8 cellular contexts compared by ENCODE assay signal in genomic region chr5:120655828-120656435, GRCh38.
DNase-seq lines count a peak whose midpoint lies in the region; ATAC-seq and TF ChIP-seq lines count a peak whose summit lies in the region.

No MANE protein-coding gene starts in this region.

- DNase-seq in AG10803 (ENCODE audit: low read depth) (peak; percentile 6), Panc1 (ENCODE audit: low read depth, low spot score) (no peak), globus pallidus (ENCODE audit: low spot score) (peak; percentile 9), tibial nerve (ENCODE audit: low spot score in 2 of 2) (peak in 1 of 2 donors; percentile 38), T-helper 9 cell (no peak)
- DNase-seq in activated T-cell treated with anti-CD3 and anti-CD28 coated beads, Interleukin-2, amount 50 U/mL, for 1 hour: no peak

- POLR2A ChIA-PET in Panc1 (lab: Charles Lee): no interaction called here

- no TSS peak for BruUV-seq in Panc1 (replicated peaks; lab: Mats Ljungman, UMichigan)

- ATAC-seq in HG02973 (IDR thresholded peaks at IDR 0.05; ENCODE audit: unreplicated experiment) (peak; percentile 82), Panc1 (no peak)

- H3K27ac ChIP-seq in Panc1 (ENCODE audit: low read length) (no peak overlapping the region), tibial nerve (no peak overlapping the region)

- H3K4me3 ChIP-seq in AG10803 (ENCODE audit: low read length): no peak overlapping the region
- H3K4me3 ChIP-seq in Panc1 (ENCODE audit: low read depth in 2 of 2, low read length in 2 of 2): no peak overlapping the region
- no peak overlapping the region for H3K4me3 ChIP-seq in tibial nerve

- no peaks in the 10 kb centered on the region for H3K9me3 ChIP-seq in Panc1 (ENCODE audit: control insufficient read depth, insufficient read depth, low read depth, low read length)
- H3K9me3 ChIP-seq in tibial nerve: no peaks in the 10 kb centered on the region

- no peaks in the 10 kb centered on the region for H3K4me1 ChIP-seq in Panc1 (ENCODE audit: control insufficient read depth, insufficient read depth, low read length)
- H3K4me1 ChIP-seq in tibial nerve: no peaks in the 10 kb centered on the region

- TF ChIP-seq CTCF in AG10803 (conservative IDR thresholded peaks at IDR 0.05; ENCODE audit: low read length): peak; percentile 48
- peak; percentile 69 for TF ChIP-seq CTCF in GM12872 (IDR thresholded peaks at IDR 0.05; ENCODE audit: insufficient read depth, low read depth, low read length)
- peak; percentile 80 for TF ChIP-seq CTCF in Panc1 (IDR thresholded peaks at IDR 0.05)
- peak; percentile 35 to 56 (median 40) for TF ChIP-seq CTCF in tibial nerve (IDR thresholded peaks at IDR 0.05)

- 59 to 66% methylated on average over 5 of the region's 5 CpGs for WGBS in tibial nerve, 2 donors

- in situ Hi-C loops in Panc1 (cut with HindIII; ENCODE audit: low pct_unique_long_range_greater_than_20kb, low sequenced_read_pairs): no loop called here

- TF ChIP-seq EP300 in tibial nerve (IDR thresholded peaks at IDR 0.05): no peak

- intact Hi-C loops in Panc1 (cut with micrococcal nuclease; ENCODE audit: unreplicated experiment): loop anchor here (10.0 kb wide), 1 partner anchor 1289 kb away; no protein-coding TSS in a partner anchor

- no peaks in the 10 kb centered on the region for H3K36me3 ChIP-seq in Panc1 (ENCODE audit: control insufficient read depth, insufficient read depth, low read length)
- H3K36me3 ChIP-seq in tibial nerve: no peaks in the 10 kb centered on the region

- no peak for TF ChIP-seq POLR2A in tibial nerve (IDR thresholded peaks at IDR 0.05)

- CTCF ChIA-PET in Panc1 (lab: Charles Lee): interaction anchor here (1.0 kb wide), 1 partner anchor 1446 kb away, joined by 11 read pairs; no protein-coding TSS in a partner anchor

- H3K27me3 ChIP-seq in Panc1 (ENCODE audit: control insufficient read depth, insufficient read depth, low read length) (no peaks in the 10 kb centered on the region), tibial nerve (no peaks in the 10 kb centered on the region)

Comparison
In these comparisons a context has a peak if more than half of its experiments do, and no peak if none do; other contexts are left out.
1. DNase-seq: peak in AG10803 (single experiment) and globus pallidus (single experiment); none in Panc1 (single experiment), activated T-cell treated with anti-CD3 and anti-CD28 coated beads, Interleukin-2, amount 50 U/mL, for 1 hour (single experiment) and T-helper 9 cell (single experiment).
2. Peak in every context shown above with its lines, with median percentiles within 50 percentile points of each other: CTCF ChIP-seq.